8 cellular contexts compared by ENCODE assay signal in the genomic region with DNA sequence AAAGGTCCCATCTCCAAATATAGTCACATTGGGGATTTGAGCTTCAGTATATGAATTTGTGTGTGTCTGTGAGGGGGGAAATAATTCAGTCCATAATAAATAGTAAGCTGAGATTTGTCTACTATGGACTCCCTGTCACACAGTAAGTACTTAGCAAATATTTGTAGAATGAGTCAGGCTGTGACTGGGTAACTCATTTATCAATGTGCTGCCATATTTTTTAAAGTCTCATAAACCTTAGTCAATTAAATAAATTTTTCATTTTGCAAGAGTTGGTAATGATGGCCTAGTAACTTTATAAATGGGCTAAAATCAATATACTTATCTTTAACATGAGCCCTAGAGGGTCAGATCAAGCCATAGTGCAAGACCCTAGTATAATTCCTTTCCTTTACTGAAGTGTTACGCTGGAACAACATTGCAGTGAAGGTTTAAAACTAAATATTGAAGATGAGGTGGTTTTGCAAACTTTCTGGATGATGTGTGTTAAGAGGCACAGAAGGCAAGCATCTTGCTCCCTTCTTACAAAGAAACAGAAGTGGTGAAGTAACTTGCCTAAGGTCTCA.
DNase-seq lines count a peak whose midpoint lies in the region; ATAC-seq, FAIRE-seq and TF ChIP-seq lines count a peak whose summit lies in the region.
"Had no signal": no experiment of that assay in that cellular context is flagged by ENCODE, and none has a peak within 500 bp of the region (broad histone marks: within the 10 kb centered on the region; RNA-seq: fewer than 3 reads in every experiment).

No MANE protein-coding gene starts in this region.

- H3K9me3 ChIP-seq in small intestine (ENCODE audit: control insufficient read depth, low read depth) (no peaks in the 10 kb centered on the region), kidney (ENCODE audit: control insufficient read depth in 1 of 2, low read length in 2 of 2) (no peaks in the 10 kb centered on the region)

- no peak for ATAC-seq in HG02763 (IDR thresholded peaks at IDR 0.05; ENCODE audit: unreplicated experiment)

- no peaks in the 10 kb centered on the region for H3K36me3 ChIP-seq in small intestine (ENCODE audit: control insufficient read depth in 2 of 2, insufficient read depth in 2 of 2, low read length in 2 of 2)
- H3K36me3 ChIP-seq in kidney (ENCODE audit: control insufficient read depth in 1 of 2, insufficient read depth in 2 of 2, low read length in 2 of 2): no peaks in the 10 kb centered on the region

- H3K4me3 ChIP-seq in fibroblast of pulmonary artery (replicated peaks; ENCODE audit: low read depth, low read length) (no peak overlapping the region), small intestine (ENCODE audit: low read depth in 1 of 2, low read length in 2 of 2) (no peak overlapping the region), kidney (ENCODE audit: low read length in 2 of 2) (no peak overlapping the region)

- H3K4me1 ChIP-seq in small intestine (ENCODE audit: control insufficient read depth in 2 of 2, insufficient read depth in 1 of 2, low read depth in 1 of 2, low read length in 1 of 2) (no peaks in the 10 kb centered on the region), kidney (ENCODE audit: control insufficient read depth in 1 of 2, insufficient read depth in 1 of 2, low read depth in 1 of 2, low read length in 2 of 2) (peaks cover 0 to 4% of the 10 kb centered on the region in 2 donors)

- TF ChIP-seq CTCF in fibroblast of pulmonary artery (IDR thresholded peaks at IDR 0.05; ENCODE audit: low read length, missing control alignments) (no peak), kidney (IDR thresholded peaks at IDR 0.05; ENCODE audit: borderline replicate concordance, extremely low read depth, insufficient read depth) (no peak)

- TF ChIP-seq POLR2A in H54 (IDR thresholded peaks at IDR 0.05; ENCODE audit: low read depth, low read length): no peak

- 0% methylated on average over 1 of the region's 1 CpG for WGBS in small intestine, 3 donors

- intact Hi-C loops in kidney (cut with DNase I): no loop called here

- no peak overlapping the region for H3K9ac ChIP-seq in kidney (ENCODE audit: low read length in 2 of 2)

- DNase-seq in H54 (ENCODE audit: insufficient read length, low spot score) (peak; percentile 5), RKO (ENCODE audit: low spot score) (peak; percentile 65), fibroblast of pulmonary artery (ENCODE audit: low read depth) (peak; percentile 48), small intestine (peak; percentile 27), kidney (no peak), GDM1 (lab: John Stamatoyannopoulos, UW) (no peak)
- DNase-seq: glutamatergic neuron had no signal

- H3K27me3 ChIP-seq in small intestine (ENCODE audit: control insufficient read depth in 2 of 2, insufficient read depth in 2 of 2, low read length in 2 of 2): no peaks in the 10 kb centered on the region

- FAIRE-seq in H54 (lab: Jason Lieb, UNC): peak; percentile 72
- no peak for FAIRE-seq in small intestine (lab: Jason Lieb, UNC)
- FAIRE-seq in kidney (lab: Jason Lieb, UNC): no peak

- H3K27ac ChIP-seq in small intestine (ENCODE audit: low read depth in 1 of 2, low read length in 1 of 2): no peak overlapping the region
- no peak overlapping the region for H3K27ac ChIP-seq in kidney (ENCODE audit: low read depth in 2 of 2, low read length in 2 of 2)

Comparison
In these comparisons a context has a peak if more than half of its experiments do, and no peak if none do; other contexts are left out.
1. DNase-seq: peak in H54 (single experiment), RKO (single experiment), fibroblast of pulmonary artery (single experiment) and small intestine (single experiment); none in kidney (single experiment) and GDM1 (single experiment).